18 cellular contexts compared by ENCODE assay signal in the genomic region with DNA sequence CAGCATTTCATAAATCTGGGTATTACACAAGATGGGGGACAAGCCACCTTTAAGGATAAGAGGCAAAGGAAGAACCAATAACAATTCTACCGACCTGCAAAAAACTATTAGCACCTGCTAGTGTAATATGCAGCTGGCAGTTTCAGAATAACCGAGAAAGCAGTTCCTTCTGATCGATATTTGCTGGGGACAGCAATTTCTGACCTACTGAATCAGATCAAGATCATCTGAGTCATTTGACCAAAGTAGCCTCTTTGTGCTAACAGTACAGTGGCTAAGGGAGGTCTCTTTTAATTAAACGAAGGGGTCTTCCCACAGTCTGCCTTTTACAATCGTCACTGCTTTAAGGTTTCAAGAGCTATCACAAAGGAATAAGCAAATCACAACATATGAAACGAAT.
DNase-seq lines count a peak whose midpoint lies in the region; ATAC-seq, FAIRE-seq and TF ChIP-seq lines count a peak whose summit lies in the region.
"Had no signal": no experiment of that assay in that cellular context is flagged by ENCODE, and none has a peak within 500 bp of the region (broad histone marks: within the 10 kb centered on the region; RNA-seq: fewer than 3 reads in every experiment).

No MANE protein-coding gene starts in this region.

- TF ChIP-seq CTCF in KMS-11 (conservative IDR thresholded peaks at IDR 0.05; ENCODE audit: low read depth, low read length) (no peak), thyroid gland (IDR thresholded peaks at IDR 0.05) (no peak), D721Med (IDR thresholded peaks at IDR 0.05; ENCODE audit: insufficient read depth, missing control alignments) (no peak)

- peak overlapping the region; percentile 97 for H3K27ac ChIP-seq in KMS-11
- no peak overlapping the region for H3K27ac ChIP-seq in thyroid gland
- H3K27ac ChIP-seq: cardiac muscle cell had no signal

- no peak for DNase-seq in GM12892 (ENCODE audit: insufficient read length)
- no peak for DNase-seq in thyroid gland
- no peak for DNase-seq in NCI-H1417 (lab: John Stamatoyannopoulos, UW)
- no peak for DNase-seq in D721Med (ENCODE audit: insufficient read length, low spot score)
- DNase-seq in NCI-H524 treated with DMSO at 0.1 percent for 48 hours (lab: John Stamatoyannopoulos, UW): no peak
- DNase-seq: activated CD4-positive, alpha-beta T cell treated with anti-CD3 and anti-CD28 coated beads, Interleukin-2, amount 50 U/mL, for 1 hour; activated gamma-delta T cell treated with Interleukin-2 at 50 U/mL for 16 hours; erythroblast; hypothalamus; KG1; occipital lobe; stimulated activated CD8-positive, alpha-beta memory T cell treated with anti-CD3 and anti-CD28 coated beads, Interleukin-4, amount 100 ng/mL, for 48 hours had no signal

- H3K36me3 ChIP-seq in KMS-11 (ENCODE audit: insufficient read depth) (no peaks in the 10 kb centered on the region), thyroid gland (no peaks in the 10 kb centered on the region)
- H3K36me3 ChIP-seq: cardiac muscle cell had no signal

- no peaks in the 10 kb centered on the region for H3K9me3 ChIP-seq in thyroid gland

- H3K4me1 ChIP-seq in KMS-11 (ENCODE audit: low read depth, poor library complexity, severe bottlenecking) (peaks cover 67% of the 10 kb centered on the region), thyroid gland (peaks cover 0 to 4% of the 10 kb centered on the region in 2 donors)

- H3K4me2 ChIP-seq in KMS-11: peak overlapping the region; percentile 85

- FAIRE-seq in GM12892 (lab: Jason Lieb, UNC) (peak; percentile 91), D721Med (lab: Jason Lieb, UNC) (no peak)
- FAIRE-seq: urothelium cell line had no signal

- WGBS in thyroid gland, 2 donors: 78 to 83% methylated on average over 6 of the region's 6 CpGs

- peak overlapping the region; percentile 80 for H3K9ac ChIP-seq in KMS-11

- H3K4me3 ChIP-seq in KMS-11 (IDR thresholded peaks at IDR 0.05; ENCODE audit: insufficient read depth, low read depth, low read length) (no peak overlapping the region), thyroid gland (replicated peaks in 1 of 3) (no peak overlapping the region)
- H3K4me3 ChIP-seq: cardiac muscle cell, lung had no signal

- no peaks in the 10 kb centered on the region for H3K79me2 ChIP-seq in KMS-11 (ENCODE audit: insufficient read depth, low read depth)

- no peaks in the 10 kb centered on the region for H4K20me1 ChIP-seq in KMS-11 (ENCODE audit: insufficient read depth)

- intact Hi-C loops in thyroid gland (cut with DNase I): no loop called here

- H3K27me3 ChIP-seq in KMS-11 (ENCODE audit: insufficient read depth, low read depth): no peaks in the 10 kb centered on the region
- H3K27me3 ChIP-seq in thyroid gland: no peaks in the 10 kb centered on the region
- H3K27me3 ChIP-seq: cardiac muscle cell had no signal

- peak; percentile 54 for ATAC-seq in GM19397 (IDR thresholded peaks at IDR 0.05; ENCODE audit: unreplicated experiment)
- ATAC-seq in HG02840 (IDR thresholded peaks at IDR 0.05; ENCODE audit: low FRiP score, unreplicated experiment): peak; percentile 67

- H2AFZ ChIP-seq in KMS-11 (ENCODE audit: low read depth): peak overlapping the region; percentile 48

- TF ChIP-seq POLR2A in GM12892 (IDR thresholded peaks at IDR 0.05; ENCODE audit: low read depth, low read length): no peak
- no peak for TF ChIP-seq POLR2A in thyroid gland (IDR thresholded peaks at IDR 0.05)
